Comparison of ENCODE assay signal across 1 cellular context in the genomic region with DNA sequence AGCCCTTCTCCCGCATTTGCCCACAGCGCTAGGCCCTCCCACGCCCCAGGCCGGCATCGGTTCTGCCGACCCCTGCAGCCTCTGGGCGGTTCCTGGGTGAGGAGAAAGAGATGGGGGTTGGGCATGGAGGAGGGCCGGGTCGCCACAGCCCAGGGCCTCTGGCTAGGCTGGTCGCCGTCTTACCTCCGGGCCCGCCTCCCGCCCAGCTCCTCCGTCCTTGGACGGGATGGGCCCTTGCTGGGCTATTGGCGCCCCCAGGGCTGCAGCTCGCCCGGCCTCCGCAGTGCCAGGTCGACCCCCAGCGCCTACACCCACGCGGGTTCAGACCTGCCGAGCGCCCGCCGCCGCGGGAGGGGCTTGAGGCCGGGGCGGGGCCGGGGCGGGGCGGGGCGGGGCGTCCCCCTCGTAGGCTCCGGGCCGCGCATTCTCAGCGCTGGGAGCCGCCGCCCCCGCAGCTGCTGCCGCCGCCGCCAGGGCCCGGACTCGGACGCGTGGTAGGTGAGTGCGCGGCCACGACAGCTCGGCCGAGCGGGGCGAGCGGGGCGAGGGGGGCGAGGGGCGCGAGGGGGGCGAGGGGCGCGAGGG.
TF ChIP-seq lines count a peak whose summit lies in the region.

Gene CD151 (plus strand): TSS at position 424 of the 585 bp plus-strand sequence. CDS start 3,118 bp downstream, outside the sequence.

TF ChIP-seq in K562, 482 proteins besides CTCF, POLR2A, EP300 and RAD21 (continued from another document and continues in another):
- TF ChIP-seq NKRF (IDR thresholded peaks at IDR 0.05; ENCODE audit: borderline replicate concordance), result peak; percentile 44; the same call in 1 of the 2 replicates
- no peak for TF ChIP-seq CCAR2 (IDR thresholded peaks at IDR 0.05; ENCODE audit: low read depth, low read length)
- no peak for TF ChIP-seq ZEB2 (IDR thresholded peaks at IDR 0.05)
- no peak for TF ChIP-seq SREBF2 (CRISPR knock-in tag; IDR thresholded peaks at IDR 0.05)
- TF ChIP-seq ZNF655 (CRISPR knock-in tag; IDR thresholded peaks at IDR 0.05), result no peak
- TF ChIP-seq POLR2AphosphoS2 (IDR thresholded peaks at IDR 0.05; ENCODE audit: low read length), result no peak
- TF ChIP-seq DMBX1 (CRISPR knock-in tag; IDR thresholded peaks at IDR 0.05; ENCODE audit: borderline replicate concordance), result no peak
- TF ChIP-seq OTX1 (CRISPR knock-in tag; IDR thresholded peaks at IDR 0.05), result no peak
- TF ChIP-seq, protein P1, sequence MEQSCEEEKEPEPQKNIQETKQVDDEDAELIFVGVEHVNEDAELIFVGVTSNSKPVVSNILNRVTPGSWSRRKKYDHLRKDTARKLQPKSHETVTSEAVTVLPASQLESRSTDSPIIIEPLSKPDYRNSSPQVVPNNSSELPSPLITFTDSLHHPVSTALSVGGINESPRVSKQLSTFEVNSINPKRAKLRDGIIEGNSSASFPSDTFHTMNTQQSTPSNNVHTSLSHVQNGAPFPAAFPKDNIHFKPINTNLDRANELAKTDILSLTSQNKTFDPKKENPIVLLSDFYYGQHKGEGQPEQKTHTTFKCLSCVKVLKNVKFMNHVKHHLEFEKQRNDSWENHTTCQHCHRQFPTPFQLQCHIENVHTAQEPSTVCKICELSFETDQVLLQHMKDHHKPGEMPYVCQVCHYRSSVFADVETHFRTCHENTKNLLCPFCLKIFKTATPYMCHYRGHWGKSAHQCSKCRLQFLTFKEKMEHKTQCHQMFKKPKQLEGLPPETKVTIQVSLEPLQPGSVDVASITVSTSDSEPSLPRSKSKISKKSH (CRISPR knock-in tag; IDR thresholded peaks at IDR 0.05), result no peak
- TF ChIP-seq, protein P2, sequence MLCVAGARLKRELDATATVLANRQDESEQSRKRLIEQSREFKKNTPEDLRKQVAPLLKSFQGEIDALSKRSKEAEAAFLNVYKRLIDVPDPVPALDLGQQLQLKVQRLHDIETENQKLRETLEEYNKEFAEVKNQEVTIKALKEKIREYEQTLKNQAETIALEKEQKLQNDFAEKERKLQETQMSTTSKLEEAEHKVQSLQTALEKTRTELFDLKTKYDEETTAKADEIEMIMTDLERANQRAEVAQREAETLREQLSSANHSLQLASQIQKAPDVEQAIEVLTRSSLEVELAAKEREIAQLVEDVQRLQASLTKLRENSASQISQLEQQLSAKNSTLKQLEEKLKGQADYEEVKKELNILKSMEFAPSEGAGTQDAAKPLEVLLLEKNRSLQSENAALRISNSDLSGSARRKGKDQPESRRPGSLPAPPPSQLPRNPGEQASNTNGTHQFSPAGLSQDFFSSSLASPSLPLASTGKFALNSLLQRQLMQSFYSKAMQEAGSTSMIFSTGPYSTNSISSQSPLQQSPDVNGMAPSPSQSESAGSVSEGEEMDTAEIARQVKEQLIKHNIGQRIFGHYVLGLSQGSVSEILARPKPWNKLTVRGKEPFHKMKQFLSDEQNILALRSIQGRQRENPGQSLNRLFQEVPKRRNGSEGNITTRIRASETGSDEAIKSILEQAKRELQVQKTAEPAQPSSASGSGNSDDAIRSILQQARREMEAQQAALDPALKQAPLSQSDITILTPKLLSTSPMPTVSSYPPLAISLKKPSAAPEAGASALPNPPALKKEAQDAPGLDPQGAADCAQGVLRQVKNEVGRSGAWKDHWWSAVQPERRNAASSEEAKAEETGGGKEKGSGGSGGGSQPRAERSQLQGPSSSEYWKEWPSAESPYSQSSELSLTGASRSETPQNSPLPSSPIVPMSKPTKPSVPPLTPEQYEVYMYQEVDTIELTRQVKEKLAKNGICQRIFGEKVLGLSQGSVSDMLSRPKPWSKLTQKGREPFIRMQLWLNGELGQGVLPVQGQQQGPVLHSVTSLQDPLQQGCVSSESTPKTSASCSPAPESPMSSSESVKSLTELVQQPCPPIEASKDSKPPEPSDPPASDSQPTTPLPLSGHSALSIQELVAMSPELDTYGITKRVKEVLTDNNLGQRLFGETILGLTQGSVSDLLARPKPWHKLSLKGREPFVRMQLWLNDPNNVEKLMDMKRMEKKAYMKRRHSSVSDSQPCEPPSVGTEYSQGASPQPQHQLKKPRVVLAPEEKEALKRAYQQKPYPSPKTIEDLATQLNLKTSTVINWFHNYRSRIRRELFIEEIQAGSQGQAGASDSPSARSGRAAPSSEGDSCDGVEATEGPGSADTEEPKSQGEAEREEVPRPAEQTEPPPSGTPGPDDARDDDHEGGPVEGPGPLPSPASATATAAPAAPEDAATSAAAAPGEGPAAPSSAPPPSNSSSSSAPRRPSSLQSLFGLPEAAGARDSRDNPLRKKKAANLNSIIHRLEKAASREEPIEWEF (CRISPR knock-in tag; IDR thresholded peaks at IDR 0.05), result no peak
- TF ChIP-seq MAFF (IDR thresholded peaks at IDR 0.05; ENCODE audit: low read length), result no peak
- no peak for TF ChIP-seq GATA2 (CRISPR knock-in tag; IDR thresholded peaks at IDR 0.05)
- no peak for TF ChIP-seq BACH1 (tag; IDR thresholded peaks at IDR 0.05)
- no peak for TF ChIP-seq CBFA2T2 (conservative IDR thresholded peaks at IDR 0.05)
- TF ChIP-seq BRF1 (IDR thresholded peaks at IDR 0.05; ENCODE audit: borderline replicate concordance, extremely low read depth, insufficient read length), result no peak
- no peak for TF ChIP-seq CGGBP1 (CRISPR knock-in tag; IDR thresholded peaks at IDR 0.05)
- TF ChIP-seq SMC3 (conservative IDR thresholded peaks at IDR 0.05; ENCODE audit: insufficient read depth, low read depth, low read length), result no peak
- TF ChIP-seq L3MBTL2 (IDR thresholded peaks at IDR 0.05), result no peak
- TF ChIP-seq, protein P3, sequence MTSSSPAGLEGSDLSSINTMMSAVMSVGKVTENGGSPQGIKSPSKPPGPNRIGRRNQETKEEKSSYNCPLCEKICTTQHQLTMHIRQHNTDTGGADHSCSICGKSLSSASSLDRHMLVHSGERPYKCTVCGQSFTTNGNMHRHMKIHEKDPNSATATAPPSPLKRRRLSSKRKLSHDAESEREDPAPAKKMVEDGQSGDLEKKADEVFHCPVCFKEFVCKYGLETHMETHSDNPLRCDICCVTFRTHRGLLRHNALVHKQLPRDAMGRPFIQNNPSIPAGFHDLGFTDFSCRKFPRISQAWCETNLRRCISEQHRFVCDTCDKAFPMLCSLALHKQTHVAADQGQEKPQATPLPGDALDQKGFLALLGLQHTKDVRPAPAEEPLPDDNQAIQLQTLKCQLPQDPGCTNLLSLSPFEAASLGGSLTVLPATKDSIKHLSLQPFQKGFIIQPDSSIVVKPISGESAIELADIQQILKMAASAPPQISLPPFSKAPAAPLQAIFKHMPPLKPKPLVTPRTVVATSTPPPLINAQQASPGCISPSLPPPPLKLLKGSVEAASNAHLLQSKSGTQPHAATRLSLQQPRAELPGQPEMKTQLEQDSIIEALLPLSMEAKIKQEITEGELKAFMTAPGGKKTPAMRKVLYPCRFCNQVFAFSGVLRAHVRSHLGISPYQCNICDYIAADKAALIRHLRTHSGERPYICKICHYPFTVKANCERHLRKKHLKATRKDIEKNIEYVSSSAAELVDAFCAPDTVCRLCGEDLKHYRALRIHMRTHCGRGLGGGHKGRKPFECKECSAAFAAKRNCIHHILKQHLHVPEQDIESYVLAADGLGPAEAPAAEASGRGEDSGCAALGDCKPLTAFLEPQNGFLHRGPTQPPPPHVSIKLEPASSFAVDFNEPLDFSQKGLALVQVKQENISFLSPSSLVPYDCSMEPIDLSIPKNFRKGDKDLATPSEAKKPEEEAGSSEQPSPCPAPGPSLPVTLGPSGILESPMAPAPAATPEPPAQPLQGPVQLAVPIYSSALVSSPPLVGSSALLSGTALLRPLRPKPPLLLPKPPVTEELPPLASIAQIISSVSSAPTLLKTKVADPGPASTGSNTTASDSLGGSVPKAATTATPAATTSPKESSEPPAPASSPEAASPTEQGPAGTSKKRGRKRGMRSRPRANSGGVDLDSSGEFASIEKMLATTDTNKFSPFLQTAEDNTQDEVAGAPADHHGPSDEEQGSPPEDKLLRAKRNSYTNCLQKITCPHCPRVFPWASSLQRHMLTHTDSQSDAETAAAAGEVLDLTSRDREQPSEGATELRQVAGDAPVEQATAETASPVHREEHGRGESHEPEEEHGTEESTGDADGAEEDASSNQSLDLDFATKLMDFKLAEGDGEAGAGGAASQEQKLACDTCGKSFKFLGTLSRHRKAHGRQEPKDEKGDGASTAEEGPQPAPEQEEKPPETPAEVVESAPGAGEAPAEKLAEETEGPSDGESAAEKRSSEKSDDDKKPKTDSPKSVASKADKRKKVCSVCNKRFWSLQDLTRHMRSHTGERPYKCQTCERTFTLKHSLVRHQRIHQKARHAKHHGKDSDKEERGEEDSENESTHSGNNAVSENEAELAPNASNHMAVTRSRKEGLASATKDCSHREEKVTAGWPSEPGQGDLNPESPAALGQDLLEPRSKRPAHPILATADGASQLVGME (CRISPR knock-in tag; IDR thresholded peaks at IDR 0.05), result no peak
- no peak for TF ChIP-seq ZBTB8A (IDR thresholded peaks at IDR 0.05; ENCODE audit: partially characterized antibody)
- no peak for TF ChIP-seq CBX1 (IDR thresholded peaks at IDR 0.05; ENCODE audit: low read depth)
- TF ChIP-seq CREBBP (IDR thresholded peaks at IDR 0.05; ENCODE audit: low read depth, low read length), result no peak
- TF ChIP-seq E2F1 (CRISPR knock-in tag; IDR thresholded peaks at IDR 0.05), result no peak
- TF ChIP-seq BRCA1 (IDR thresholded peaks at IDR 0.05), result no peak
- no peak for TF ChIP-seq BRCA1 (CRISPR knock-in tag; IDR thresholded peaks at IDR 0.05)
- TF ChIP-seq, protein P4, sequence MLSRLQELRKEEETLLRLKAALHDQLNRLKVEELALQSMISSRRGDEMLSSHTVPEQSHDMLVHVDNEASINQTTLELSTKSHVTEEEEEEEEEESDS (CRISPR knock-in tag; IDR thresholded peaks at IDR 0.05), result no peak
- no peak for TF ChIP-seq PHF20 (IDR thresholded peaks at IDR 0.05; ENCODE audit: partially characterized antibody)
- TF ChIP-seq ZSCAN32 (CRISPR knock-in tag; IDR thresholded peaks at IDR 0.05), result no peak
- TF ChIP-seq ARID1B (IDR thresholded peaks at IDR 0.05), result 0 out of 2 replicates have a peak, but pooled peaks have one; percentile 30
- TF ChIP-seq CEBPG (CRISPR knock-in tag; IDR thresholded peaks at IDR 0.05), result 0 out of 2 replicates have a peak, but pooled peaks have one; percentile 8
- TF ChIP-seq CEBPG (tag; conservative IDR thresholded peaks at IDR 0.05 in 1 of 2, IDR thresholded peaks at IDR 0.05 in 1 of 2), result no peak
- TF ChIP-seq ZNF431 (CRISPR knock-in tag; IDR thresholded peaks at IDR 0.05), result peak; percentile 58; the same call in 1 of the 2 replicates
- no peak for TF ChIP-seq ZNF232 (CRISPR knock-in tag; IDR thresholded peaks at IDR 0.05)
- TF ChIP-seq, protein P5, sequence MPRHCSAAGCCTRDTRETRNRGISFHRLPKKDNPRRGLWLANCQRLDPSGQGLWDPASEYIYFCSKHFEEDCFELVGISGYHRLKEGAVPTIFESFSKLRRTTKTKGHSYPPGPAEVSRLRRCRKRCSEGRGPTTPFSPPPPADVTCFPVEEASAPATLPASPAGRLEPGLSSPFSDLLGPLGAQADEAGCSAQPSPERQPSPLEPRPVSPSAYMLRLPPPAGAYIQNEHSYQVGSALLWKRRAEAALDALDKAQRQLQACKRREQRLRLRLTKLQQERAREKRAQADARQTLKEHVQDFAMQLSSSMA (CRISPR knock-in tag; IDR thresholded peaks at IDR 0.05), result no peak
- TF ChIP-seq SAFB2 (IDR thresholded peaks at IDR 0.05; ENCODE audit: borderline replicate concordance, low read depth, low read length, severe bottlenecking), result no peak
- no peak for TF ChIP-seq MCM5 (IDR thresholded peaks at IDR 0.05; ENCODE audit: low read depth)
- no peak for TF ChIP-seq ZNF57 (CRISPR knock-in tag; IDR thresholded peaks at IDR 0.05)
- TF ChIP-seq, protein P6, sequence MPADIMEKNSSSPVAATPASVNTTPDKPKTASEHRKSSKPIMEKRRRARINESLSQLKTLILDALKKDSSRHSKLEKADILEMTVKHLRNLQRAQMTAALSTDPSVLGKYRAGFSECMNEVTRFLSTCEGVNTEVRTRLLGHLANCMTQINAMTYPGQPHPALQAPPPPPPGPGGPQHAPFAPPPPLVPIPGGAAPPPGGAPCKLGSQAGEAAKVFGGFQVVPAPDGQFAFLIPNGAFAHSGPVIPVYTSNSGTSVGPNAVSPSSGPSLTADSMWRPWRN (IDR thresholded peaks at IDR 0.05; ENCODE audit: low read depth), result no peak
- TF ChIP-seq, protein P7, sequence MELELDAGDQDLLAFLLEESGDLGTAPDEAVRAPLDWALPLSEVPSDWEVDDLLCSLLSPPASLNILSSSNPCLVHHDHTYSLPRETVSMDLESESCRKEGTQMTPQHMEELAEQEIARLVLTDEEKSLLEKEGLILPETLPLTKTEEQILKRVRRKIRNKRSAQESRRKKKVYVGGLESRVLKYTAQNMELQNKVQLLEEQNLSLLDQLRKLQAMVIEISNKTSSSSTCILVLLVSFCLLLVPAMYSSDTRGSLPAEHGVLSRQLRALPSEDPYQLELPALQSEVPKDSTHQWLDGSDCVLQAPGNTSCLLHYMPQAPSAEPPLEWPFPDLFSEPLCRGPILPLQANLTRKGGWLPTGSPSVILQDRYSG (tag; conservative IDR thresholded peaks at IDR 0.05; ENCODE audit: low read depth), result no peak
- TF ChIP-seq ZFP30 (CRISPR knock-in tag; IDR thresholded peaks at IDR 0.05; ENCODE audit: borderline replicate concordance), result no peak
